In the genomic region with DNA sequence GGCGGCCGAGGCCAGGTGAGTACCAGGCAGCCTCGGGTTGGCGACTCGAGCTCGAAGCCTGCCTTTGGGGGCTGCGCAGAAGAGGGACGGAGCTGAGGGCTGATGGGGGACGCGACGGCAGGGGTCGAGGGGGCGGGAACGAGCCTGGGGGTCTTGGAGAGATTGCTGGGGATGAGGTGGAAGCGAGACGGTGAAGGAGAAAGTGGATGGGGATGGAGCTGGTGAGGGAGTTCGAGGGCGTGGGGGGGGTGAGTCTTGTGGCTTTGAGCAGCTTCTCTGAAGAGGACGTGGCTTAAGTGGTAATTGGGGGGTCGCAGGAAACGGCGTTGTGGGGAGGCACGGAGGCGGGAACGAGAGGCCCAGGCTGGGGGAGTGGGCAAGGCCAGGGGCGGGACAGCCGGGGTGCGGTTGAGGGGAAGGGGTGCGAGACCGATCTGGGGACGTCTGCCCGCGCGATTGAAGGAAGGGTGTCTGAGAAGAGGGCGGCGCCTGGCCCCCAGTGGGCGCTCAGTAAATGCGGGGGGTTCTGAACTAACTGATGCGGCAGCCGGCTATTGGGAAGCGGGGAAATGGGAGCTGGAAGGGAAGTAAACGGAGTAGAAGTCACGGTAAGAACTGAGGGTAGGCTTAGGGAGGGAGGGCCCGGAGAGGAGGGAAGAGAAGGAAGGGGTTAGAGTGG, we compare ENCODE assay signal across 1 cellular context.
TF ChIP-seq lines count a peak whose summit lies in the region.

No MANE protein-coding gene starts in this region.

TF ChIP-seq in endothelial cell of umbilical vein, 7 proteins besides CTCF, POLR2A, EP300 and RAD21:
- TF ChIP-seq POLR2AphosphoS5 (IDR thresholded peaks at IDR 0.05; ENCODE audit: insufficient read depth, low read depth, low read length): no peak
- TF ChIP-seq, protein P1, sequence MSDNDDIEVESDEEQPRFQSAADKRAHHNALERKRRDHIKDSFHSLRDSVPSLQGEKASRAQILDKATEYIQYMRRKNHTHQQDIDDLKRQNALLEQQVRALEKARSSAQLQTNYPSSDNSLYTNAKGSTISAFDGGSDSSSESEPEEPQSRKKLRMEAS (IDR thresholded peaks at IDR 0.05; ENCODE audit: insufficient read depth, insufficient read length): no peak
- no peak for TF ChIP-seq EZH2 (IDR thresholded peaks at IDR 0.05; ENCODE audit: borderline replicate concordance, low read depth, low read length, severe bottlenecking)
- TF ChIP-seq GATA2 (IDR thresholded peaks at IDR 0.05; ENCODE audit: insufficient read depth, insufficient read length, low read depth, low read length): no peak
- no peak for TF ChIP-seq JUN (IDR thresholded peaks at IDR 0.05; ENCODE audit: borderline replicate concordance, insufficient read depth, insufficient read length, low read depth)
- no peak for TF ChIP-seq MYC (IDR thresholded peaks at IDR 0.05; ENCODE audit: low read depth, low read length)
- no peak for TF ChIP-seq FOS (IDR thresholded peaks at IDR 0.05; ENCODE audit: borderline replicate concordance, insufficient read depth, low read length)
